8 cellular contexts compared by ENCODE assay signal in genomic region chr7:1666779-1667565, GRCh38. TPM values are rescaled to one million over a fixed set of nuclear protein-coding genes. Genes with fewer than 3 reads are reported as not detected.
DNase-seq lines count a peak whose midpoint lies in the region; ATAC-seq, FAIRE-seq and TF ChIP-seq lines count a peak whose summit lies in the region.

No MANE protein-coding gene starts in this region.

- H3K27ac Mint-ChIP-seq in astrocyte (ENCODE audit: unreplicated experiment) = no peak overlapping the region

- H3K4me2 ChIP-seq in astrocyte (ENCODE audit: low read length) = peak overlapping the region; percentile 86

- H4K20me1 ChIP-seq in astrocyte (ENCODE audit: insufficient read depth, low read length) = peaks cover 18% of the 10 kb centered on the region

- H3K27ac ChIP-seq in astrocyte (ENCODE audit: low read depth, low read length) (no peak overlapping the region), stomach (peak overlapping the region in 2 of 5 donors; percentile 19 to 22)

- H3K79me2 ChIP-seq in astrocyte (ENCODE audit: insufficient read depth, low read length) = no peaks in the 10 kb centered on the region

- H3K36me3 Mint-ChIP-seq in astrocyte (ENCODE audit: low read depth, unreplicated experiment) = no peaks in the 10 kb centered on the region

- WGBS in stomach, 5 donors = 1 to 2% (median 2%) methylated on average over 30 to 79 of the region's 79 CpGs

- peak overlapping the region; percentile 63 for H2AFZ ChIP-seq in astrocyte (ENCODE audit: low read depth, low read length)

- H3K4me1 ChIP-seq in astrocyte (ENCODE audit: insufficient read depth, low read length) (peaks cover 19% of the 10 kb centered on the region), stomach (peaks cover 56 to 72% (median 70%) of the 10 kb centered on the region in 4 donors)

- peak overlapping the region; percentile 55 for H3K9ac ChIP-seq in astrocyte (ENCODE audit: low read length)

- peaks cover 15% of the 10 kb centered on the region for H3K27me3 Mint-ChIP-seq in astrocyte (ENCODE audit: low read depth, unreplicated experiment)

- TF ChIP-seq CTCF in astrocyte (IDR thresholded peaks at IDR 0.05; ENCODE audit: insufficient read depth, low read depth, low read length) = no peak
- no peak for TF ChIP-seq CTCF in stomach (IDR thresholded peaks at IDR 0.05)

- H3K4me3 ChIP-seq in astrocyte (ENCODE audit: insufficient read depth, low read depth, low read length) = peak overlapping the region; percentile 57
- peak overlapping the region; percentile 53 to 58 (median 56) for H3K4me3 ChIP-seq in stomach

- H3K27me3 ChIP-seq in astrocyte (ENCODE audit: insufficient read depth, low read length) (peaks cover 19% of the 10 kb centered on the region), stomach (peaks cover 21 to 100% (median 97%) of the 10 kb centered on the region in 3 donors)

- no peaks in the 10 kb centered on the region for H3K36me3 ChIP-seq in astrocyte (ENCODE audit: insufficient read depth, low read length)
- H3K36me3 ChIP-seq in stomach = no peaks in the 10 kb centered on the region

- H3K9me3 ChIP-seq in astrocyte (ENCODE audit: insufficient read depth, low read depth, low read length) (no peaks in the 10 kb centered on the region), stomach (no peaks in the 10 kb centered on the region)

- no peak for TF ChIP-seq EP300 in stomach (IDR thresholded peaks at IDR 0.05)

- intact Hi-C loops in stomach (cut with DNase I; ENCODE audit: low total_unique reads) = no loop called here

- H3K4me1 Mint-ChIP-seq in astrocyte (ENCODE audit: low read depth, unreplicated experiment) = no peaks in the 10 kb centered on the region

- TF ChIP-seq POLR2A in stomach (IDR thresholded peaks at IDR 0.05) = no peak

- peak overlapping the region; percentile 85 for H3K4me3 Mint-ChIP-seq in astrocyte (ENCODE audit: unreplicated experiment)

- DNase-seq in NCI-H1417 (lab: John Stamatoyannopoulos, UW) (peak in 2 of 3 experiments; percentile 52 to 67), NCI-H1417 treated with DMSO at 0.1 percent for 48 hours (lab: John Stamatoyannopoulos, UW) (no peak), astrocyte (ENCODE audit: low read depth) (no peak), islet precursor cell (peak; percentile 59), stomach (no peak), SW480 (ENCODE audit: low spot score) (no peak)

- peaks cover 2% of the 10 kb centered on the region for H3K9me3 Mint-ChIP-seq in astrocyte (ENCODE audit: unreplicated experiment)

- ATAC-seq in HG02571 (IDR thresholded peaks at IDR 0.05; ENCODE audit: unreplicated experiment) = no peak
- no peak for ATAC-seq in GM21526 (IDR thresholded peaks at IDR 0.05; ENCODE audit: low FRiP score, unreplicated experiment)

- FAIRE-seq in astrocyte (lab: Jason Lieb, UNC) = no peak

RNA-seq across cellular contexts. Expression of gene ELFN1, which starts 3.1 kb away (rescaled TPM):
- total RNA-seq in astrocyte = 18.0 and 19.7 TPM in 2 replicates
- total RNA-seq in stomach = 1 to 10 TPM in 1 of 5 donors, under 1 TPM in 3, not detected in 1; 0.43 to 4.3 (median 0.50) TPM
- polyA plus RNA-seq in stomach = under 1 TPM; 0.19 to 0.76 (median 0.53) TPM

Comparison
In these comparisons a context has a peak if more than half of its experiments do, and no peak if none do; other contexts are left out.
1. DNase-seq: peak in NCI-H1417 (2 of 3) and islet precursor cell (single experiment); none in NCI-H1417 treated with DMSO at 0.1 percent for 48 hours (single experiment), astrocyte (single experiment), stomach (single experiment) and SW480 (single experiment).